Comparison of ENCODE assay signal across 1 cellular context in the genomic region with DNA sequence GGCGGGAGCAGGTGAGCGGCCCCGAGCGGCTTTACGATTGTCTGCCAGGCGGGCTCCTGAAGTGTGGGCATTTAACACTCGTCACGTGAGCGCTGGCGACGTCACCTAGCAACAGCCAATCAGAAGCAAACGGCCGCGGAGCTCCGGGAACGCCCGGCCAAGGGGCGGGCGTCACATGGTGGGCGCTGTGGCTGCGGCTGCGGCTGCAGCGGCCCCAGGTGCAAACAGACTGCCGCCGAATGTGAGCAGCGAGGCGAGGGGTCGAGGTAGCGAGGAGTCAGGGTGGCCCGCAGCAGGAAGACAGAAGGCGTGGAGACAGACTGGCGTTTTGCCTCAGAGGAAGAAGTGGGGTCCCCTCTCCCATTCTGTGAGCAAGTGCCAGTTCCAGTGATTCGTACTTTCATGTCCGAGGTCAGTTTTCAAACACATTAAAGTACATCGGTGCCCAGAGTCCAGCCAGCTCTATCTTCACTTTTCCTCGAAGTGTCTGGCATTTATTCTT.
TF ChIP-seq lines count a peak whose summit lies in the region.

A gene (minus strand): TSS at position 43 of the 502 bp plus-strand sequence. CDS start 362 bp downstream, outside the sequence.

TF ChIP-seq in SK-N-SH, 30 proteins besides CTCF, POLR2A, EP300 and RAD21 (continued from another document):
- TF ChIP-seq, protein P1, sequence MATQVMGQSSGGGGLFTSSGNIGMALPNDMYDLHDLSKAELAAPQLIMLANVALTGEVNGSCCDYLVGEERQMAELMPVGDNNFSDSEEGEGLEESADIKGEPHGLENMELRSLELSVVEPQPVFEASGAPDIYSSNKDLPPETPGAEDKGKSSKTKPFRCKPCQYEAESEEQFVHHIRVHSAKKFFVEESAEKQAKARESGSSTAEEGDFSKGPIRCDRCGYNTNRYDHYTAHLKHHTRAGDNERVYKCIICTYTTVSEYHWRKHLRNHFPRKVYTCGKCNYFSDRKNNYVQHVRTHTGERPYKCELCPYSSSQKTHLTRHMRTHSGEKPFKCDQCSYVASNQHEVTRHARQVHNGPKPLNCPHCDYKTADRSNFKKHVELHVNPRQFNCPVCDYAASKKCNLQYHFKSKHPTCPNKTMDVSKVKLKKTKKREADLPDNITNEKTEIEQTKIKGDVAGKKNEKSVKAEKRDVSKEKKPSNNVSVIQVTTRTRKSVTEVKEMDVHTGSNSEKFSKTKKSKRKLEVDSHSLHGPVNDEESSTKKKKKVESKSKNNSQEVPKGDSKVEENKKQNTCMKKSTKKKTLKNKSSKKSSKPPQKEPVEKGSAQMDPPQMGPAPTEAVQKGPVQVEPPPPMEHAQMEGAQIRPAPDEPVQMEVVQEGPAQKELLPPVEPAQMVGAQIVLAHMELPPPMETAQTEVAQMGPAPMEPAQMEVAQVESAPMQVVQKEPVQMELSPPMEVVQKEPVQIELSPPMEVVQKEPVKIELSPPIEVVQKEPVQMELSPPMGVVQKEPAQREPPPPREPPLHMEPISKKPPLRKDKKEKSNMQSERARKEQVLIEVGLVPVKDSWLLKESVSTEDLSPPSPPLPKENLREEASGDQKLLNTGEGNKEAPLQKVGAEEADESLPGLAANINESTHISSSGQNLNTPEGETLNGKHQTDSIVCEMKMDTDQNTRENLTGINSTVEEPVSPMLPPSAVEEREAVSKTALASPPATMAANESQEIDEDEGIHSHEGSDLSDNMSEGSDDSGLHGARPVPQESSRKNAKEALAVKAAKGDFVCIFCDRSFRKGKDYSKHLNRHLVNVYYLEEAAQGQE (IDR thresholded peaks at IDR 0.05; ENCODE audit: low read depth, low read length): no peak
- TF ChIP-seq RFX5 (IDR thresholded peaks at IDR 0.05; ENCODE audit: low read length): no peak
- TF ChIP-seq MEF2A (IDR thresholded peaks at IDR 0.05; ENCODE audit: borderline replicate concordance, low read depth): no peak
- TF ChIP-seq, protein P2, sequence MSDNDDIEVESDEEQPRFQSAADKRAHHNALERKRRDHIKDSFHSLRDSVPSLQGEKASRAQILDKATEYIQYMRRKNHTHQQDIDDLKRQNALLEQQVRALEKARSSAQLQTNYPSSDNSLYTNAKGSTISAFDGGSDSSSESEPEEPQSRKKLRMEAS (IDR thresholded peaks at IDR 0.05; ENCODE audit: low read depth): peak; percentile 72
- no peak for TF ChIP-seq RXRA (IDR thresholded peaks at IDR 0.05; ENCODE audit: borderline replicate concordance, low read depth)
- TF ChIP-seq, protein P3, sequence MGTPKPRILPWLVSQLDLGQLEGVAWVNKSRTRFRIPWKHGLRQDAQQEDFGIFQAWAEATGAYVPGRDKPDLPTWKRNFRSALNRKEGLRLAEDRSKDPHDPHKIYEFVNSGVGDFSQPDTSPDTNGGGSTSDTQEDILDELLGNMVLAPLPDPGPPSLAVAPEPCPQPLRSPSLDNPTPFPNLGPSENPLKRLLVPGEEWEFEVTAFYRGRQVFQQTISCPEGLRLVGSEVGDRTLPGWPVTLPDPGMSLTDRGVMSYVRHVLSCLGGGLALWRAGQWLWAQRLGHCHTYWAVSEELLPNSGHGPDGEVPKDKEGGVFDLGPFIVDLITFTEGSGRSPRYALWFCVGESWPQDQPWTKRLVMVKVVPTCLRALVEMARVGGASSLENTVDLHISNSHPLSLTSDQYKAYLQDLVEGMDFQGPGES (IDR thresholded peaks at IDR 0.05; ENCODE audit: low read depth, low read length): peak; percentile 25; the same call in 1 of the 2 replicates
- TF ChIP-seq, protein P4, sequence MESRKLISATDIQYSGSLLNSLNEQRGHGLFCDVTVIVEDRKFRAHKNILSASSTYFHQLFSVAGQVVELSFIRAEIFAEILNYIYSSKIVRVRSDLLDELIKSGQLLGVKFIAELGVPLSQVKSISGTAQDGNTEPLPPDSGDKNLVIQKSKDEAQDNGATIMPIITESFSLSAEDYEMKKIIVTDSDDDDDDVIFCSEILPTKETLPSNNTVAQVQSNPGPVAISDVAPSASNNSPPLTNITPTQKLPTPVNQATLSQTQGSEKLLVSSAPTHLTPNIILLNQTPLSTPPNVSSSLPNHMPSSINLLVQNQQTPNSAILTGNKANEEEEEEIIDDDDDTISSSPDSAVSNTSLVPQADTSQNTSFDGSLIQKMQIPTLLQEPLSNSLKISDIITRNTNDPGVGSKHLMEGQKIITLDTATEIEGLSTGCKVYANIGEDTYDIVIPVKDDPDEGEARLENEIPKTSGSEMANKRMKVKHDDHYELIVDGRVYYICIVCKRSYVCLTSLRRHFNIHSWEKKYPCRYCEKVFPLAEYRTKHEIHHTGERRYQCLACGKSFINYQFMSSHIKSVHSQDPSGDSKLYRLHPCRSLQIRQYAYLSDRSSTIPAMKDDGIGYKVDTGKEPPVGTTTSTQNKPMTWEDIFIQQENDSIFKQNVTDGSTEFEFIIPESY (IDR thresholded peaks at IDR 0.05; ENCODE audit: borderline replicate concordance, low read depth): no peak
- no peak for TF ChIP-seq TAF1 (IDR thresholded peaks at IDR 0.05; ENCODE audit: borderline replicate concordance, low read depth, low read length)
- TF ChIP-seq POLR2AphosphoS5 (IDR thresholded peaks at IDR 0.05; ENCODE audit: low read depth, low read length): no peak
- no peak for TF ChIP-seq SMC3 (IDR thresholded peaks at IDR 0.05; ENCODE audit: low read depth, low read length)
- TF ChIP-seq, protein P5, sequence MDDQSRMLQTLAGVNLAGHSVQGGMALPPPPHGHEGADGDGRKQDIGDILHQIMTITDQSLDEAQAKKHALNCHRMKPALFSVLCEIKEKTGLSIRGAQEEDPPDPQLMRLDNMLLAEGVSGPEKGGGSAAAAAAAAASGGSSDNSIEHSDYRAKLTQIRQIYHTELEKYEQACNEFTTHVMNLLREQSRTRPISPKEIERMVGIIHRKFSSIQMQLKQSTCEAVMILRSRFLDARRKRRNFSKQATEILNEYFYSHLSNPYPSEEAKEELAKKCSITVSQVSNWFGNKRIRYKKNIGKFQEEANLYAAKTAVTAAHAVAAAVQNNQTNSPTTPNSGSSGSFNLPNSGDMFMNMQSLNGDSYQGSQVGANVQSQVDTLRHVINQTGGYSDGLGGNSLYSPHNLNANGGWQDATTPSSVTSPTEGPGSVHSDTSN (IDR thresholded peaks at IDR 0.05): no peak
- TF ChIP-seq, protein P6, sequence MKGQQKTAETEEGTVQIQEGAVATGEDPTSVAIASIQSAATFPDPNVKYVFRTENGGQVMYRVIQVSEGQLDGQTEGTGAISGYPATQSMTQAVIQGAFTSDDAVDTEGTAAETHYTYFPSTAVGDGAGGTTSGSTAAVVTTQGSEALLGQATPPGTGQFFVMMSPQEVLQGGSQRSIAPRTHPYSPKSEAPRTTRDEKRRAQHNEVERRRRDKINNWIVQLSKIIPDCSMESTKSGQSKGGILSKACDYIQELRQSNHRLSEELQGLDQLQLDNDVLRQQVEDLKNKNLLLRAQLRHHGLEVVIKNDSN (IDR thresholded peaks at IDR 0.05; ENCODE audit: borderline replicate concordance, low read depth): peak; percentile 92
- TF ChIP-seq TCF12 (IDR thresholded peaks at IDR 0.05): no peak
- no peak for TF ChIP-seq GABPA (IDR thresholded peaks at IDR 0.05; ENCODE audit: low read depth)
- no peak for TF ChIP-seq ELF1 (IDR thresholded peaks at IDR 0.05)
- peak; percentile 51; the same call in 1 of the 2 replicates for TF ChIP-seq MXI1 (IDR thresholded peaks at IDR 0.05; ENCODE audit: low read depth, low read length)
